In genomic region chr3:46053743-46054515, GRCh38 we compare ENCODE assay signal across 9 cellular contexts. TPM values are rescaled to one million over a fixed set of nuclear protein-coding genes. Genes with fewer than 3 reads are reported as not detected.
"Had no signal": no experiment of that assay in that cellular context is flagged by ENCODE, and none has a peak within 500 bp of the region (broad histone marks: within the 10 kb centered on the region; RNA-seq: fewer than 3 reads in every experiment).

No MANE protein-coding gene starts in this region.

RNA-seq across cellular contexts. Expression of gene XCR1, which starts 26.6 kb away (rescaled TPM):
- total RNA-seq: dermis blood vessel endothelial cell, endothelial cell of umbilical vein, epithelial cell of proximal tubule, foreskin keratinocyte, kidney epithelial cell, left ventricle myocardium inferior, occipital lobe, pulmonary artery endothelial cell had no signal
- polyA plus RNA-seq: endothelial cell of umbilical vein, foreskin keratinocyte, neural cell had no signal
